Comparison of ENCODE assay signal across 13 cellular contexts in the genomic region with DNA sequence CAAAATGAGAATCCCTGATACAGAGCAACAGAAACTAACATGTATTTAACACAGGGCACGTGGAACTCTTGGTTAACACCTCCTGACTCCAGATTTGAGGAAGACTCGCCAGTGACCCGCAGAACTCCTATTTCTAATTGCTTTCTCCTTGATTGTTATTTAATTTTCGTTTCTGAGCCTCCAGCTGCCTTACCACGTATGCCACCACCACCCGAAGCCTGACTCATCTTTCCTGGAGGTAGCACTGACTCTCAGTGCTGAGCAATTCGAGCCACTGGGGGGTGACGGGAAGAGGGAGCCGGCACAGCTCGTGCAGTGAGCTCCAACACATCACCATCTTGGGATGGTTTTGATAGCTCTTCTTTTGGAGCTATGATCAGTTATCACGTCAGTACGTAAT.
A peak's percentile ranks its signal among the peaks of the same experiment; 100 is the strongest.
DNase-seq lines count a peak whose midpoint lies in the region; ATAC-seq, FAIRE-seq and TF ChIP-seq lines count a peak whose summit lies in the region.
"Had no signal": no experiment of that assay in that cellular context is flagged by ENCODE, and none has a peak within 500 bp of the region (broad histone marks: within the 10 kb centered on the region; RNA-seq: fewer than 3 reads in every experiment).

No MANE protein-coding gene starts in this region.

- no peak for FAIRE-seq in RCC 7860 (lab: Jason Lieb, UNC)

- peak in 3 of 4 donors; percentile 22 to 74 (median 48) for ATAC-seq in heart left ventricle
- ATAC-seq in stimulated activated naive CD8-positive, alpha-beta T cell treated with anti-CD3 and anti-CD28 coated beads, Interleukin-15, Interleukin-2, amounts not matched to agents 100 U/mL and 50 U/mL, for 24 hours: peak; percentile 71

- H3K27me3 Mint-ChIP-seq in activated naive CD4-positive, alpha-beta T cell treated with anti-CD3 and anti-CD28 coated beads for 36 hours (ENCODE audit: low read depth): peaks cover 5% of the 10 kb centered on the region

- H3K36me3 ChIP-seq in heart left ventricle: no peaks in the 10 kb centered on the region

- peak; percentile 57 for DNase-seq in activated naive CD4-positive, alpha-beta T cell treated with anti-CD3 and anti-CD28 coated beads for 36 hours
- no peak for DNase-seq in activated naive CD4-positive, alpha-beta T cell (lab: John Stamatoyannopoulos, UW)
- DNase-seq in RCC 7860 (ENCODE audit: low spot score) (peak; percentile 29), heart left ventricle (no peak), COR-L47 (lab: John Stamatoyannopoulos, UW) (no peak), NCI-H187 treated with DMSO at 0.1 percent for 48 hours (lab: John Stamatoyannopoulos, UW) (no peak), COLO668 (lab: John Stamatoyannopoulos, UW; ENCODE audit: unreplicated experiment) (no peak)
- peak; percentile 11 for DNase-seq in stimulated activated naive CD8-positive, alpha-beta T cell treated with anti-CD3 and anti-CD28 coated beads, Interleukin-15, Interleukin-2, amounts not matched to agents 100 U/mL and 50 U/mL, for 24 hours
- DNase-seq: activated effector memory CD4-positive, alpha-beta T cell treated with Interleukin-2 at 50 U/mL for 16 hours; NCI-H2227 treated with DMSO at 0.1 percent for 48 hours; retina; SIG-M5 had no signal

- H3K9me3 ChIP-seq in heart left ventricle: peaks cover 0 to 13% (median 0%) of the 10 kb centered on the region in 12 donors

- H3K4me1 Mint-ChIP-seq in activated naive CD4-positive, alpha-beta T cell treated with anti-CD3 and anti-CD28 coated beads for 36 hours (ENCODE audit: low read depth): peaks cover 13% of the 10 kb centered on the region
- H3K4me1 Mint-ChIP-seq: central memory CD8-positive, alpha-beta T cell had no signal

- TF ChIP-seq POLR2A in heart left ventricle (IDR thresholded peaks at IDR 0.05): no peak

- TF ChIP-seq CTCF in heart left ventricle (IDR thresholded peaks at IDR 0.05): no peak

- no peak overlapping the region for H3K4me3 ChIP-seq in heart left ventricle

- WGBS in heart left ventricle, 4 donors: 68 to 78% (median 76%) methylated on average over 12 of the region's 12 CpGs

- peak overlapping the region in 1 of 12 donors; percentile 22 for H3K27ac ChIP-seq in heart left ventricle

- CTCF ChIA-PET in activated naive CD4-positive, alpha-beta T cell treated with anti-CD3 and anti-CD28 coated beads for 36 hours (lab: Charles Lee): no interaction called here

- peaks cover 0 to 15% (median 2%) of the 10 kb centered on the region in 12 donors for H3K4me1 ChIP-seq in heart left ventricle

- H3K4me3 Mint-ChIP-seq in activated naive CD4-positive, alpha-beta T cell treated with anti-CD3 and anti-CD28 coated beads for 36 hours: no peak overlapping the region
- H3K4me3 Mint-ChIP-seq: central memory CD8-positive, alpha-beta T cell had no signal

- H3K27ac Mint-ChIP-seq in activated naive CD4-positive, alpha-beta T cell treated with anti-CD3 and anti-CD28 coated beads for 36 hours: no peak overlapping the region

- H3K9me3 Mint-ChIP-seq in activated naive CD4-positive, alpha-beta T cell treated with anti-CD3 and anti-CD28 coated beads for 36 hours: no peaks in the 10 kb centered on the region
- H3K9me3 Mint-ChIP-seq: central memory CD8-positive, alpha-beta T cell had no signal

- H3K36me3 Mint-ChIP-seq in activated naive CD4-positive, alpha-beta T cell treated with anti-CD3 and anti-CD28 coated beads for 36 hours (ENCODE audit: low read depth): no peaks in the 10 kb centered on the region

- intact Hi-C loops in activated naive CD4-positive, alpha-beta T cell treated with anti-CD3 and anti-CD28 coated beads for 36 hours (cut with micrococcal nuclease): no loop called here
- intact Hi-C loops in heart left ventricle (cut with DNase I): no loop called here

- H3K27me3 ChIP-seq in heart left ventricle: peaks cover 0 to 5% (median 0%) of the 10 kb centered on the region in 9 donors

Comparison
In these comparisons a context has a peak if more than half of its experiments do, and no peak if none do; other contexts are left out.
1. DNase-seq: peak in activated naive CD4-positive, alpha-beta T cell treated with anti-CD3 and anti-CD28 coated beads for 36 hours (single experiment), RCC 7860 (single experiment) and stimulated activated naive CD8-positive, alpha-beta T cell treated with anti-CD3 and anti-CD28 coated beads, Interleukin-15, Interleukin-2, amounts not matched to agents 100 U/mL and 50 U/mL, for 24 hours (single experiment); none in activated naive CD4-positive, alpha-beta T cell (0 of 4), heart left ventricle (0 of 5), COR-L47 (single experiment), NCI-H187 treated with DMSO at 0.1 percent for 48 hours (single experiment) and COLO668 (single experiment).